ENCODE assay signal across 9 cellular contexts in the genomic region with DNA sequence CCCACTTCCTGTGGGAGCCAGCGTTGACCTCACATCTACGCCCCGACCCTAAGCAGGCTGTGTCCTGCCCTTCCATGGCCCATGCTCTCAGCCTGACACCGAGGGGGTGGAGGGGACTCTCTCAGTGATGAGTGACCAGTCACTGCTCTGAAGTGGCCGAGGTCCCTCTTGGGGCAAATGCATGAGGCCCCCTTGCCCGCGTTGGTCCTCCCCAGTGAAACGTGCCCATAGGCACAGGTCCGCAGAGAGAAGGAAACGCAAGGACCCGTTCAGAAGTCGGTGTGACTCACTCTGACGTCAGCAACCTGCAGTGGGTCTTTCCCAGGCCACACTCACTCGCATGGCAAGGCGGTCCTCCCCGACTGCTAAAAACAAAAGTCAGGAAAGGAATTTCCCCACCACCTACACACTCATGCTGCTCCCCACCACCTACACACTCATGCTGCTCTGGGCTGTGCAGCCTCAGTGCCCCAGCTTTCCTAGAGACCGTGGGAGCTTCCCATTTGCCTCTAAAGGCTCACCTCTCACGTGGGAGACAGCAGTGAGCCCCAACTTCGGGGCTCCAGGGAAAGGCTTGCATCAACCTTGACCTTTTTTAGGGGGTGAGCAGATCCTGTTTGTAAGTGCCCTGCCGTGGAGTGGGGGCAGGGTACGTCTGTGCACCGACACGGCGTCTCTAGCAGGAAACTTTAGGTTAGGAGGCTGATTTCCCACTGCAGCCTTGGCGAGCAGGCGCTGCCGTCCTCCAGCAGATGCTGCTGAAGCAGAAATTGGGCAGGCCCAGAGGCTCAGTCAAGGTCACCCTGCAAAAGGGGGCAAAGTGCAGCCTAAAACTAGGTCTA. TPM values are rescaled to one million over a fixed set of nuclear protein-coding genes. Genes with fewer than 3 reads are reported as not detected.
DNase-seq lines count a peak whose midpoint lies in the region; ATAC-seq, FAIRE-seq and TF ChIP-seq lines count a peak whose summit lies in the region.
"Had no signal": no experiment of that assay in that cellular context is flagged by ENCODE, and none has a peak within 500 bp of the region (broad histone marks: within the 10 kb centered on the region; RNA-seq: fewer than 3 reads in every experiment).

No MANE protein-coding gene starts in this region.

- DNase-seq in Daoy (ENCODE audit: low read depth) (peak; percentile 99), MV-4-11 (lab: John Stamatoyannopoulos, UW) (peak; percentile 38), HepG2 (ENCODE audit: low spot score) (no peak), amniotic stem cell (lab: John Stamatoyannopoulos, UW) (no peak)
- peak; percentile 82 for DNase-seq in activated T-helper 2 cell treated with anti-CD3 and anti-CD28 coated beads, Interferon-gamma antibody, Interleukin-2, Interleukin-4, amounts not matched to agents 10 μg/mL and 5 μg/mL and 100 μg/mL, durations not matched to agents 14 hours and 24 hours and 36 hours (ENCODE audit: low spot score)
- peak; percentile 90 for DNase-seq in stimulated activated naive B cell treated with anti-CD40 and anti-IgM and Interleukin-4, amounts not matched to agents 10 μg/mL and 1 μg/mL and 100 μg/mL, for 72 hours

- H3K79me2 ChIP-seq in HepG2 (ENCODE audit: insufficient read depth, low read length) = no peaks in the 10 kb centered on the region

- peak; percentile 68 for ATAC-seq in GM21825 (IDR thresholded peaks at IDR 0.05; ENCODE audit: unreplicated experiment)
- peak; percentile 34 for ATAC-seq in HepG2
- peak; percentile 90 to 93 for ATAC-seq in stimulated activated naive B cell treated with anti-CD40 and anti-IgM and Interleukin-4, amounts not matched to agents 10 μg/mL and 1 μg/mL and 100 μg/mL, for 72 hours (replicated peaks)
- no peak for ATAC-seq in HG03159 (IDR thresholded peaks at IDR 0.05; ENCODE audit: unreplicated experiment)

- TF ChIP-seq CTCF in HepG2 (CRISPR knock-in tag; IDR thresholded peaks at IDR 0.05) = no peak

- peaks cover 58% of the 10 kb centered on the region for H3K4me1 Mint-ChIP-seq in activated T-helper 2 cell treated with anti-CD3 and anti-CD28 coated beads, Interferon-gamma antibody, Interleukin-2, Interleukin-4, amounts not matched to agents 10 μg/mL and 5 μg/mL and 100 μg/mL, durations not matched to agents 14 hours and 24 hours and 36 hours (ENCODE audit: low read depth)
- H3K4me1 Mint-ChIP-seq in stimulated activated naive B cell treated with anti-CD40 and anti-IgM and Interleukin-4, amounts not matched to agents 10 μg/mL and 1 μg/mL and 100 μg/mL, for 72 hours = peaks cover 21 to 41% of the 10 kb centered on the region in 2 donors

- FAIRE-seq in HepG2 (lab: Jason Lieb, UNC) = no peak

- TF ChIP-seq RAD21 in HepG2 (CRISPR knock-in tag; IDR thresholded peaks at IDR 0.05) = no peak

- H3K9me3 ChIP-seq in HepG2 (ENCODE audit: low read length) = no peaks in the 10 kb centered on the region

- peak overlapping the region; percentile 69 for H3K4me2 ChIP-seq in HepG2 (ENCODE audit: low read depth, low read length)

- 25% methylated on average over 13 of the region's 27 CpGs for WGBS in HepG2 (ENCODE audit: low lambda C conversion rate)

- H3K27ac Mint-ChIP-seq in activated T-helper 2 cell treated with anti-CD3 and anti-CD28 coated beads, Interferon-gamma antibody, Interleukin-2, Interleukin-4, amounts not matched to agents 10 μg/mL and 5 μg/mL and 100 μg/mL, durations not matched to agents 14 hours and 24 hours and 36 hours = no peak overlapping the region
- H3K27ac Mint-ChIP-seq in stimulated activated naive B cell treated with anti-CD40 and anti-IgM and Interleukin-4, amounts not matched to agents 10 μg/mL and 1 μg/mL and 100 μg/mL, for 72 hours = peak overlapping the region; percentile 99

- no peaks in the 10 kb centered on the region for H4K20me1 ChIP-seq in HepG2 (ENCODE audit: insufficient read depth, low read length)

- no TSS peak for BruUV-seq in HepG2 (replicated peaks; lab: Mats Ljungman, UMichigan)

- peaks cover 16% of the 10 kb centered on the region for H3K9me3 Mint-ChIP-seq in activated T-helper 2 cell treated with anti-CD3 and anti-CD28 coated beads, Interferon-gamma antibody, Interleukin-2, Interleukin-4, amounts not matched to agents 10 μg/mL and 5 μg/mL and 100 μg/mL, durations not matched to agents 14 hours and 24 hours and 36 hours
- H3K9me3 Mint-ChIP-seq in stimulated activated naive B cell treated with anti-CD40 and anti-IgM and Interleukin-4, amounts not matched to agents 10 μg/mL and 1 μg/mL and 100 μg/mL, for 72 hours = peaks cover 0 to 2% of the 10 kb centered on the region in 2 donors

- peak overlapping the region; percentile 57 for H3K4me3 Mint-ChIP-seq in activated T-helper 2 cell treated with anti-CD3 and anti-CD28 coated beads, Interferon-gamma antibody, Interleukin-2, Interleukin-4, amounts not matched to agents 10 μg/mL and 5 μg/mL and 100 μg/mL, durations not matched to agents 14 hours and 24 hours and 36 hours (ENCODE audit: low read depth)
- peak overlapping the region; percentile 69 to 71 for H3K4me3 Mint-ChIP-seq in stimulated activated naive B cell treated with anti-CD40 and anti-IgM and Interleukin-4, amounts not matched to agents 10 μg/mL and 1 μg/mL and 100 μg/mL, for 72 hours

- TF ChIP-seq EP300 in HepG2 (IDR thresholded peaks at IDR 0.05; ENCODE audit: low read depth in 2 of 2, low read length in 2 of 2) (no peak), HepG2 (CRISPR knock-in tag; IDR thresholded peaks at IDR 0.05; ENCODE audit: borderline replicate concordance) (no peak)

- peaks cover 19% of the 10 kb centered on the region for H3K4me1 ChIP-seq in HepG2 (ENCODE audit: insufficient read depth, low read length)

- H3K9ac ChIP-seq in HepG2 (ENCODE audit: insufficient read depth, low read depth, low read length) = no peak overlapping the region

- POLR2A ChIA-PET in HepG2 (lab: Yijun Ruan, JAX) = interaction anchor here (1.0 kb wide), 1 partner anchor 700 kb away, joined by 3 read pairs; no protein-coding TSS in a partner anchor

- H3K27me3 Mint-ChIP-seq in activated T-helper 2 cell treated with anti-CD3 and anti-CD28 coated beads, Interferon-gamma antibody, Interleukin-2, Interleukin-4, amounts not matched to agents 10 μg/mL and 5 μg/mL and 100 μg/mL, durations not matched to agents 14 hours and 24 hours and 36 hours (ENCODE audit: low read depth) = no peaks in the 10 kb centered on the region
- peaks cover 4 to 7% of the 10 kb centered on the region in 2 donors for H3K27me3 Mint-ChIP-seq in stimulated activated naive B cell treated with anti-CD40 and anti-IgM and Interleukin-4, amounts not matched to agents 10 μg/mL and 1 μg/mL and 100 μg/mL, for 72 hours

- H3K36me3 ChIP-seq in HepG2 (replicated peaks in 1 of 2; ENCODE audit: control insufficient read depth in 1 of 2, insufficient read depth in 2 of 2, low read length in 2 of 2) = no peaks in the 10 kb centered on the region

- in situ Hi-C loops in HepG2 (cut with HindIII; ENCODE audit: extremely low pct_ligation_motif_present, low pct_unique_long_range_greater_than_20kb) = no loop called here

- no peak for TF ChIP-seq POLR2A in HepG2 (IDR thresholded peaks at IDR 0.05; ENCODE audit: insufficient read depth in 1 of 2, low read depth in 2 of 2, low read length in 2 of 2)

- intact Hi-C loops in activated T-helper 2 cell treated with anti-CD3 and anti-CD28 coated beads, Interferon-gamma antibody, Interleukin-2, Interleukin-4, amounts not matched to agents 10 μg/mL and 5 μg/mL and 100 μg/mL, durations not matched to agents 14 hours and 24 hours and 36 hours (cut with micrococcal nuclease) = loop anchor here (1.0 kb wide), 2 partner anchors 10 to 12 kb away; a partner anchor contains a TSS
- intact Hi-C loops in HepG2 (cut with micrococcal nuclease; ENCODE audit: unreplicated experiment) = loop anchor here (1.0 kb wide), 1 partner anchor 77 kb away; no protein-coding TSS in a partner anchor

- H3K27ac ChIP-seq in HepG2 (ENCODE audit: extremely low read length, insufficient read depth, low read length) = no peak overlapping the region

- H3K36me3 Mint-ChIP-seq in activated T-helper 2 cell treated with anti-CD3 and anti-CD28 coated beads, Interferon-gamma antibody, Interleukin-2, Interleukin-4, amounts not matched to agents 10 μg/mL and 5 μg/mL and 100 μg/mL, durations not matched to agents 14 hours and 24 hours and 36 hours (ENCODE audit: low read depth) = no peaks in the 10 kb centered on the region
- peaks cover 0 to 3% of the 10 kb centered on the region in 2 donors for H3K36me3 Mint-ChIP-seq in stimulated activated naive B cell treated with anti-CD40 and anti-IgM and Interleukin-4, amounts not matched to agents 10 μg/mL and 1 μg/mL and 100 μg/mL, for 72 hours

- peak overlapping the region in 1 of 3 experiments; percentile 38; a peak in 1 of 6 replicates for H3K4me3 ChIP-seq in HepG2 (replicated peaks in 1 of 3; ENCODE audit: insufficient read depth in 1 of 3, low read depth in 2 of 3, low read length in 3 of 3)

- no peak overlapping the region for H2AFZ ChIP-seq in HepG2 (ENCODE audit: low read length)

- CTCF ChIA-PET in HepG2 (lab: Yijun Ruan, JAX; ENCODE audit: low intra/inter-chr PET ratio, low total read pairs) = no interaction called here

- peaks cover 1 to 9% of the 10 kb centered on the region in 2 experiments; a peak in 3 of 5 replicates for H3K27me3 ChIP-seq in HepG2 (ENCODE audit: control insufficient read depth in 1 of 2, insufficient read depth in 2 of 2, low read length in 2 of 2)

RNA-seq across cellular contexts. Expression of a gene that starts 11.4 kb away (rescaled TPM):
- total RNA-seq in Daoy (2014; rRNA removed; shearing (Covaris generic)) = 0.18 TPM in 1 of 2 replicates, not detected in the other
- 86.0 and 87.4 TPM in 2 replicates for total RNA-seq in activated T-helper 2 cell treated with anti-CD3 and anti-CD28 coated beads, Interferon-gamma antibody, Interleukin-2, Interleukin-4, amounts not matched to agents 10 μg/mL and 5 μg/mL and 100 μg/mL, durations not matched to agents 14 hours and 24 hours and 36 hours
- not detected in 2 replicates for total RNA-seq in HepG2 (2016; rRNA removed; fragmentation: Illumina TruSeq; extraction: Trizol)
- total RNA-seq in HepG2 (2016; cell fraction: cytosol; rRNA removed; fragmentation: Illumina TruSeq; extraction: Trizol; ENCODE audit: low read depth) = not detected in 2 replicates
- not detected in 2 replicates for total RNA-seq in HepG2 (2016; cell fraction: insoluble cytoplasmic fraction; rRNA removed; fragmentation: Illumina TruSeq; extraction: Trizol)
- not detected in 2 replicates for total RNA-seq in HepG2 (2016; cell fraction: membrane; rRNA removed; fragmentation: Illumina TruSeq; extraction: Trizol)
- not detected in 2 replicates for total RNA-seq in HepG2 (2016; cell fraction: nucleus; rRNA removed; fragmentation: Illumina TruSeq; extraction: Trizol)
- polyA plus RNA-seq in HepG2 (2011; rRNA removed) = 0.03 TPM in 1 of 2 replicates, not detected in the other
- polyA plus RNA-seq in HepG2 (2011; cell fraction: cytosol; rRNA removed) = not detected in 2 replicates
- 0.14 TPM in 1 of 2 replicates, not detected in the other for polyA plus RNA-seq in HepG2 (2011; cell fraction: nucleus; rRNA removed)
- polyA plus RNA-seq in HepG2 (2012) = not detected in 2 replicates
- not detected in 2 replicates for polyA plus RNA-seq in HepG2 (2016; cell fraction: cytosol; fragmentation: Illumina TruSeq; extraction: Trizol; ENCODE audit: low read depth)
- polyA plus RNA-seq in HepG2 (2016; cell fraction: insoluble cytoplasmic fraction; fragmentation: Illumina TruSeq; extraction: Trizol; ENCODE audit: low read depth) = not detected in 2 replicates
- polyA plus RNA-seq in HepG2 (2016; cell fraction: membrane; fragmentation: Illumina TruSeq; extraction: Trizol; ENCODE audit: low read depth) = not detected in 2 replicates
- not detected in 2 replicates for polyA plus RNA-seq in HepG2 (2016; cell fraction: nucleus; fragmentation: Illumina TruSeq; extraction: Trizol; ENCODE audit: insufficient read depth, low read depth)
- 0.05 and 0.24 TPM in 2 replicates for polyA minus RNA-seq in HepG2 (2011; rRNA and poly(A)+ RNA removed; ENCODE audit: low replicate concordance)
- not detected in 2 replicates for polyA minus RNA-seq in HepG2 (2011; cell fraction: cytosol; rRNA and poly(A)+ RNA removed)
- not detected in 2 replicates for polyA minus RNA-seq in HepG2 (2011; cell fraction: nucleus; rRNA and poly(A)+ RNA removed)

RNA-seq across cellular contexts. Expression of a gene that starts 19.3 kb away (rescaled TPM):
- 8.7 TPM in 1 of 2 replicates, not detected in the other for total RNA-seq in Daoy (2014; rRNA removed; shearing (Covaris generic))
- 81.0 and 88.1 TPM in 2 replicates for total RNA-seq in activated T-helper 2 cell treated with anti-CD3 and anti-CD28 coated beads, Interferon-gamma antibody, Interleukin-2, Interleukin-4, amounts not matched to agents 10 μg/mL and 5 μg/mL and 100 μg/mL, durations not matched to agents 14 hours and 24 hours and 36 hours
- total RNA-seq in HepG2 (2016; rRNA removed; fragmentation: Illumina TruSeq; extraction: Trizol) = 2.8 and 3.5 TPM in 2 replicates
- total RNA-seq in HepG2 (2016; cell fraction: cytosol; rRNA removed; fragmentation: Illumina TruSeq; extraction: Trizol; ENCODE audit: low read depth) = 3.0 and 3.4 TPM in 2 replicates
- 3.4 and 4.2 TPM in 2 replicates for total RNA-seq in HepG2 (2016; cell fraction: insoluble cytoplasmic fraction; rRNA removed; fragmentation: Illumina TruSeq; extraction: Trizol)
- 4.9 and 6.4 TPM in 2 replicates for total RNA-seq in HepG2 (2016; cell fraction: membrane; rRNA removed; fragmentation: Illumina TruSeq; extraction: Trizol)
- 2.5 and 3.0 TPM in 2 replicates for total RNA-seq in HepG2 (2016; cell fraction: nucleus; rRNA removed; fragmentation: Illumina TruSeq; extraction: Trizol)
- polyA plus RNA-seq in HepG2 (2011; rRNA removed) = 16.9 and 17.8 TPM in 2 replicates
- 14.6 and 15.1 TPM in 2 replicates for polyA plus RNA-seq in HepG2 (2011; cell fraction: cytosol; rRNA removed)
- 14.6 and 14.7 TPM in 2 replicates for polyA plus RNA-seq in HepG2 (2011; cell fraction: nucleus; rRNA removed)
- polyA plus RNA-seq in HepG2 (2012) = 3.3 and 13.6 TPM in 2 replicates
- polyA plus RNA-seq in HepG2 (2016; cell fraction: cytosol; fragmentation: Illumina TruSeq; extraction: Trizol; ENCODE audit: low read depth) = 3.5 and 4.6 TPM in 2 replicates
- polyA plus RNA-seq in HepG2 (2016; cell fraction: insoluble cytoplasmic fraction; fragmentation: Illumina TruSeq; extraction: Trizol; ENCODE audit: low read depth) = 4.4 and 4.5 TPM in 2 replicates
- 4.1 and 5.4 TPM in 2 replicates for polyA plus RNA-seq in HepG2 (2016; cell fraction: membrane; fragmentation: Illumina TruSeq; extraction: Trizol; ENCODE audit: low read depth)
- 2.8 and 4.3 TPM in 2 replicates for polyA plus RNA-seq in HepG2 (2016; cell fraction: nucleus; fragmentation: Illumina TruSeq; extraction: Trizol; ENCODE audit: insufficient read depth, low read depth)
- polyA minus RNA-seq in HepG2 (2011; rRNA and poly(A)+ RNA removed; ENCODE audit: low replicate concordance) = 16.7 and 58.0 TPM in 2 replicates
- polyA minus RNA-seq in HepG2 (2011; cell fraction: cytosol; rRNA and poly(A)+ RNA removed) = 4.6 and 6.1 TPM in 2 replicates
- polyA minus RNA-seq in HepG2 (2011; cell fraction: nucleus; rRNA and poly(A)+ RNA removed) = 7.6 and 14.0 TPM in 2 replicates

RNA-seq across cellular contexts. Expression of a gene that starts 48.8 kb away (rescaled TPM):
- not detected in 2 replicates for total RNA-seq in Daoy (2014; rRNA removed; shearing (Covaris generic))
- total RNA-seq in activated T-helper 2 cell treated with anti-CD3 and anti-CD28 coated beads, Interferon-gamma antibody, Interleukin-2, Interleukin-4, amounts not matched to agents 10 μg/mL and 5 μg/mL and 100 μg/mL, durations not matched to agents 14 hours and 24 hours and 36 hours = 0.48 and 0.51 TPM in 2 replicates
- 0.24 TPM in 1 of 2 replicates, not detected in the other for total RNA-seq in HepG2 (2016; rRNA removed; fragmentation: Illumina TruSeq; extraction: Trizol)
- 0.61 and 1.5 TPM in 2 replicates for total RNA-seq in HepG2 (2016; cell fraction: cytosol; rRNA removed; fragmentation: Illumina TruSeq; extraction: Trizol; ENCODE audit: low read depth)
- 0.32 and 0.42 TPM in 2 replicates for total RNA-seq in HepG2 (2016; cell fraction: insoluble cytoplasmic fraction; rRNA removed; fragmentation: Illumina TruSeq; extraction: Trizol)
- total RNA-seq in HepG2 (2016; cell fraction: membrane; rRNA removed; fragmentation: Illumina TruSeq; extraction: Trizol) = 0.40 TPM in 1 of 2 replicates, not detected in the other
- total RNA-seq in HepG2 (2016; cell fraction: nucleus; rRNA removed; fragmentation: Illumina TruSeq; extraction: Trizol) = 1.5 TPM in 1 of 2 replicates, not detected in the other
- polyA plus RNA-seq in HepG2 (2011; rRNA removed) = 19.4 and 47.1 TPM in 2 replicates
- 45.3 and 80.6 TPM in 2 replicates for polyA plus RNA-seq in HepG2 (2011; cell fraction: cytosol; rRNA removed)
- 4.4 and 17.6 TPM in 2 replicates for polyA plus RNA-seq in HepG2 (2011; cell fraction: nucleus; rRNA removed)
- 19.3 and 58.1 TPM in 2 replicates for polyA plus RNA-seq in HepG2 (2012)
- polyA plus RNA-seq in HepG2 (2016; cell fraction: cytosol; fragmentation: Illumina TruSeq; extraction: Trizol; ENCODE audit: low read depth) = 0.68 TPM in 2 replicates
- 0.52 TPM in 1 of 2 replicates, not detected in the other for polyA plus RNA-seq in HepG2 (2016; cell fraction: insoluble cytoplasmic fraction; fragmentation: Illumina TruSeq; extraction: Trizol; ENCODE audit: low read depth)
- polyA plus RNA-seq in HepG2 (2016; cell fraction: membrane; fragmentation: Illumina TruSeq; extraction: Trizol; ENCODE audit: low read depth) = not detected in 2 replicates
- 2.2 TPM in 1 of 2 replicates, not detected in the other for polyA plus RNA-seq in HepG2 (2016; cell fraction: nucleus; fragmentation: Illumina TruSeq; extraction: Trizol; ENCODE audit: insufficient read depth, low read depth)
- 9.8 and 15.5 TPM in 2 replicates for polyA minus RNA-seq in HepG2 (2011; rRNA and poly(A)+ RNA removed; ENCODE audit: low replicate concordance)
- polyA minus RNA-seq in HepG2 (2011; cell fraction: cytosol; rRNA and poly(A)+ RNA removed) = 9.1 and 13.9 TPM in 2 replicates
- polyA minus RNA-seq in HepG2 (2011; cell fraction: nucleus; rRNA and poly(A)+ RNA removed) = 1.3 and 4.1 TPM in 2 replicates
- total RNA-seq: mononuclear cell had no signal

Comparison
In these comparisons a context has a peak if more than half of its experiments do, and no peak if none do; other contexts are left out.
1. DNase-seq: peak in Daoy (single experiment), MV-4-11 (single experiment), activated T-helper 2 cell treated with anti-CD3 and anti-CD28 coated beads, Interferon-gamma antibody, Interleukin-2, Interleukin-4, amounts not matched to agents 10 μg/mL and 5 μg/mL and 100 μg/mL, durations not matched to agents 14 hours and 24 hours and 36 hours (single experiment) and stimulated activated naive B cell treated with anti-CD40 and anti-IgM and Interleukin-4, amounts not matched to agents 10 μg/mL and 1 μg/mL and 100 μg/mL, for 72 hours (single experiment); none in HepG2 (single experiment) and amniotic stem cell (single experiment).
2. RNA of a gene that starts 11.4 kb away (total RNA-seq): 86.0 to 87.4 TPM in activated T-helper 2 cell treated with anti-CD3 and anti-CD28 coated beads, Interferon-gamma antibody, Interleukin-2, Interleukin-4, amounts not matched to agents 10 μg/mL and 5 μg/mL and 100 μg/mL, durations not matched to agents 14 hours and 24 hours and 36 hours; 0.18 TPM in Daoy and not detected in HepG2; every median in the first group is over 10 times any median in the second.